15 cellular contexts compared by ENCODE assay signal in genomic region chr9:127088724-127089615, GRCh38. TPM values are rescaled to one million over a fixed set of nuclear protein-coding genes. Genes with fewer than 3 reads are reported as not detected.
"Had no signal": no experiment of that assay in that cellular context is flagged by ENCODE, and none has a peak within 500 bp of the region (broad histone marks: within the 10 kb centered on the region; RNA-seq: fewer than 3 reads in every experiment).

No MANE protein-coding gene starts in this region.

- H3K4me1 ChIP-seq: parathyroid adenoma had no signal

- ATAC-seq: stimulated activated effector memory CD8-positive, alpha-beta T cell treated with anti-CD3 and anti-CD28 coated beads, Interleukin-12 subunit alpha, Interleukin-12 subunit beta, amount 100 ng/mL, for 72 hours; T-helper 17 cell had no signal

- H3K4me3 Mint-ChIP-seq: activated CD4-positive, alpha-beta T cell treated with anti-CD3 and anti-CD28 coated beads, Interleukin-2, amount 10 ng/mL, durations not matched to agents 7 days and 5 days; activated naive CD4-positive, alpha-beta T cell treated with anti-CD3 and anti-CD28 coated beads, Interleukin-2, amount 50 U/mL, for 24 hours; activated T-cell treated with anti-CD3 and anti-CD28 coated beads, Interleukin-2, amount 50 U/mL, for 24 hours; stimulated activated effector memory CD8-positive, alpha-beta T cell treated with anti-CD3 and anti-CD28 coated beads, Interleukin-12 subunit alpha, Interleukin-12 subunit beta, amount 100 ng/mL, for 72 hours; T-helper 17 cell had no signal

- H3K27me3 ChIP-seq: dorsolateral prefrontal cortex had no signal

- H3K27ac ChIP-seq: brain microvascular endothelial cell, parathyroid adenoma had no signal

- H3K27ac Mint-ChIP-seq: activated CD4-positive, alpha-beta T cell treated with anti-CD3 and anti-CD28 coated beads, Interleukin-2, amount 10 ng/mL, durations not matched to agents 7 days and 5 days; activated naive CD4-positive, alpha-beta T cell treated with anti-CD3 and anti-CD28 coated beads, Interleukin-2, amount 50 U/mL, for 24 hours; activated T-cell treated with anti-CD3 and anti-CD28 coated beads, Interleukin-2, amount 50 U/mL, for 24 hours; stimulated activated effector memory CD8-positive, alpha-beta T cell treated with anti-CD3 and anti-CD28 coated beads, Interleukin-12 subunit alpha, Interleukin-12 subunit beta, amount 100 ng/mL, for 72 hours; T-helper 17 cell had no signal

- H3K4me3 ChIP-seq: dorsolateral prefrontal cortex, smooth muscle cell had no signal

- H3K36me3 Mint-ChIP-seq: stimulated activated effector memory CD8-positive, alpha-beta T cell treated with anti-CD3 and anti-CD28 coated beads, Interleukin-12 subunit alpha, Interleukin-12 subunit beta, amount 100 ng/mL, for 72 hours had no signal

- H3K9ac ChIP-seq: parathyroid adenoma had no signal

- H3K27me3 Mint-ChIP-seq: activated CD4-positive, alpha-beta T cell treated with anti-CD3 and anti-CD28 coated beads, Interleukin-2, amount 10 ng/mL, durations not matched to agents 7 days and 5 days; activated naive CD4-positive, alpha-beta T cell treated with anti-CD3 and anti-CD28 coated beads, Interleukin-2, amount 50 U/mL, for 24 hours; activated T-cell treated with anti-CD3 and anti-CD28 coated beads, Interleukin-2, amount 50 U/mL, for 24 hours; T-helper 17 cell had no signal

- H3K9me3 Mint-ChIP-seq: activated CD4-positive, alpha-beta T cell treated with anti-CD3 and anti-CD28 coated beads, Interleukin-2, amount 10 ng/mL, durations not matched to agents 7 days and 5 days; activated naive CD4-positive, alpha-beta T cell treated with anti-CD3 and anti-CD28 coated beads, Interleukin-2, amount 50 U/mL, for 24 hours; activated T-cell treated with anti-CD3 and anti-CD28 coated beads, Interleukin-2, amount 50 U/mL, for 24 hours; stimulated activated effector memory CD8-positive, alpha-beta T cell treated with anti-CD3 and anti-CD28 coated beads, Interleukin-12 subunit alpha, Interleukin-12 subunit beta, amount 100 ng/mL, for 72 hours had no signal

- DNase-seq: activated CD4-positive, alpha-beta T cell treated with anti-CD3 and anti-CD28 coated beads, Interleukin-2, amount 10 ng/mL, durations not matched to agents 7 days and 5 days; activated CD4-positive, CD25-positive, alpha-beta regulatory T cell; activated effector memory CD4-positive, alpha-beta T cell treated with Interleukin-2 at 50 U/mL for 16 hours; activated T-cell treated with anti-CD3 and anti-CD28 coated beads, Interleukin-2, amount 50 U/mL, for 24 hours; amygdala; brain microvascular endothelial cell; dorsolateral prefrontal cortex; kidney; midbrain; T-helper 17 cell had no signal

- H3K36me3 ChIP-seq: brain microvascular endothelial cell had no signal

RNA-seq across cellular contexts. Expression of gene ANGPTL2, which starts 33.5 kb away (rescaled TPM):
- total RNA-seq: activated CD4-positive, alpha-beta T cell treated with anti-CD3 and anti-CD28 coated beads, Interleukin-2, amount 10 ng/mL, durations not matched to agents 7 days and 5 days; activated CD8-positive, alpha-beta memory T cell treated with anti-CD3 and anti-CD28 coated beads for 36 hours had no signal
